30 cellular contexts compared by ENCODE assay signal in genomic region chr15:28914483-28915023, GRCh38. TPM values are rescaled to one million over a fixed set of nuclear protein-coding genes. Genes with fewer than 3 reads are reported as not detected.
DNase-seq lines count a peak whose midpoint lies in the region; ATAC-seq lines count a peak whose summit lies in the region.
"Had no signal": no experiment of that assay in that cellular context is flagged by ENCODE, and none has a peak within 500 bp of the region (broad histone marks: within the 10 kb centered on the region; RNA-seq: fewer than 3 reads in every experiment).

No MANE protein-coding gene starts in this region.

- H3K36me3 ChIP-seq in BLaER1 treated with 17β-estradiol and CSF1 and Interleukin-3, amounts not matched to agents 10 nM and 100 nM, result no peaks in the 10 kb centered on the region
- H3K36me3 ChIP-seq in neuronal stem cell (replicated peaks in 1 of 2; ENCODE audit: control insufficient read depth in 2 of 2, insufficient read depth in 2 of 2, low read length in 2 of 2), result peaks cover 6 to 12% of the 10 kb centered on the region in 2 donors
- H3K36me3 ChIP-seq: brain microvascular endothelial cell, pancreas, SJCRH30, upper lobe of left lung had no signal

- H4K20me1 ChIP-seq in BLaER1 treated with 17β-estradiol and CSF1 and Interleukin-3, amounts not matched to agents 10 nM and 100 nM, result peaks cover 0 to 71% (median 34%) of the 10 kb centered on the region in 11 experiments; a peak in 17 of 22 replicates

- H3K4me1 Mint-ChIP-seq in central memory CD8-positive, alpha-beta T cell, result no peaks in the 10 kb centered on the region

- no peaks in the 10 kb centered on the region for H3K9me3 Mint-ChIP-seq in central memory CD8-positive, alpha-beta T cell
- H3K9me3 Mint-ChIP-seq: activated CD4-positive, alpha-beta T cell treated with anti-CD3 and anti-CD28 coated beads, Interleukin-2, amount 10 ng/mL, durations not matched to agents 7 days and 5 days; CD4-positive, alpha-beta T cell; GM23338; HFFc6; neural crest cell; T-cell; WTC11 had no signal

- H3K27me3 Mint-ChIP-seq in central memory CD8-positive, alpha-beta T cell, result no peaks in the 10 kb centered on the region
- H3K27me3 Mint-ChIP-seq: activated CD4-positive, alpha-beta T cell treated with anti-CD3 and anti-CD28 coated beads, Interleukin-2, amount 10 ng/mL, durations not matched to agents 7 days and 5 days; CD4-positive, alpha-beta T cell; T-cell had no signal

- H2BK15ac ChIP-seq in neuronal stem cell (ENCODE audit: low read length), result no peak overlapping the region

- no peaks in the 10 kb centered on the region; a peak in 1 of 22 replicates for H3K9me3 ChIP-seq in BLaER1 treated with 17β-estradiol and CSF1 and Interleukin-3, amounts not matched to agents 10 nM and 100 nM (replicated peaks in 1 of 11)
- H3K9me3 ChIP-seq in neuronal stem cell (replicated peaks in 1 of 2; ENCODE audit: control insufficient read depth in 2 of 2, insufficient read depth in 1 of 2, low read depth in 1 of 2, low read length in 2 of 2), result peaks cover 0 to 3% of the 10 kb centered on the region in 2 donors
- H3K9me3 ChIP-seq: pancreas, SJCRH30, upper lobe of left lung had no signal

- peak overlapping the region in 8 of 11 experiments; percentile 28 to 55 (median 38); a peak in 14 of 22 replicates for H3K4me2 ChIP-seq in BLaER1 treated with 17β-estradiol and CSF1 and Interleukin-3, amounts not matched to agents 10 nM and 100 nM
- H3K4me2 ChIP-seq in neuronal stem cell (ENCODE audit: insufficient read depth, low read length, poor library complexity, severe bottlenecking), result no peak overlapping the region
- H3K4me2 ChIP-seq: GM23338 had no signal

- no peak overlapping the region for H4K8ac ChIP-seq in neuronal stem cell (ENCODE audit: low read depth, low read length)

- H2AK5ac ChIP-seq in neuronal stem cell (ENCODE audit: low read depth, low read length), result no peak overlapping the region

- no peak overlapping the region for H3K4me3 Mint-ChIP-seq in central memory CD8-positive, alpha-beta T cell
- H3K4me3 Mint-ChIP-seq: activated CD4-positive, alpha-beta T cell treated with anti-CD3 and anti-CD28 coated beads, Interleukin-2, amount 10 ng/mL, durations not matched to agents 7 days and 5 days; CD4-positive, alpha-beta T cell; GM23338; HFFc6; neural crest cell; T-cell; WTC11 had no signal

- no peaks in the 10 kb centered on the region for H3K36me3 Mint-ChIP-seq in central memory CD8-positive, alpha-beta T cell (ENCODE audit: insufficient read depth)
- H3K36me3 Mint-ChIP-seq: T-cell, WTC11 had no signal

- peak overlapping the region; percentile 35 for H2BK12ac ChIP-seq in neuronal stem cell (ENCODE audit: low read length)

- peak overlapping the region; percentile 68 for H2BK5ac ChIP-seq in neuronal stem cell (ENCODE audit: low read length)

- peaks cover 13% of the 10 kb centered on the region for H3K79me1 ChIP-seq in neuronal stem cell (ENCODE audit: low read depth, low read length)

- peak overlapping the region; percentile 26 for H3K27ac Mint-ChIP-seq in central memory CD8-positive, alpha-beta T cell (ENCODE audit: low read depth)
- H3K27ac Mint-ChIP-seq: activated CD4-positive, alpha-beta T cell treated with anti-CD3 and anti-CD28 coated beads, Interleukin-2, amount 10 ng/mL, durations not matched to agents 7 days and 5 days; CD4-positive, alpha-beta T cell; HFFc6; WTC11 had no signal

- H2AFZ ChIP-seq in neuronal stem cell (ENCODE audit: low read length), result no peak overlapping the region
- H2AFZ ChIP-seq: GM23338 had no signal

- no peak overlapping the region for H3K27ac ChIP-seq in BLaER1 treated with 17β-estradiol and CSF1 and Interleukin-3, amounts not matched to agents 10 nM and 100 nM
- no peak overlapping the region for H3K27ac ChIP-seq in neuronal stem cell (replicated peaks; ENCODE audit: low read length)
- H3K27ac ChIP-seq: brain microvascular endothelial cell, pancreas, SJCRH30, upper lobe of left lung had no signal

- peak overlapping the region; percentile 20 for H3K23ac ChIP-seq in neuronal stem cell (ENCODE audit: low read depth, low read length, poor library complexity)

- H4K91ac ChIP-seq in neuronal stem cell (ENCODE audit: low read depth, low read length, poor library complexity), result no peak overlapping the region

- ATAC-seq in central memory CD8-positive, alpha-beta T cell (replicated peaks; ENCODE audit: extremely low read depth, poor library complexity, severe bottlenecking), result no peak
- ATAC-seq: GM23338, T-cell, WTC11 had no signal

- peak overlapping the region; percentile 76 for H3K14ac ChIP-seq in neuronal stem cell (ENCODE audit: low read length)

- peak overlapping the region; percentile 74 for H3K18ac ChIP-seq in neuronal stem cell (ENCODE audit: low read length)

- H3K9ac ChIP-seq in BLaER1 treated with 17β-estradiol and CSF1 and Interleukin-3, amounts not matched to agents 10 nM and 100 nM, result no peak overlapping the region
- H3K9ac ChIP-seq in neuronal stem cell (ENCODE audit: low read depth, low read length, poor library complexity), result peak overlapping the region; percentile 60

- H2BK120ac ChIP-seq in neuronal stem cell (ENCODE audit: low read depth, low read length), result no peak overlapping the region

- H3K4ac ChIP-seq in neuronal stem cell (ENCODE audit: low read length), result no peak overlapping the region

- peaks cover 0 to 50% (median 29%) of the 10 kb centered on the region in 10 experiments; a peak in 16 of 20 replicates for H3K4me1 ChIP-seq in BLaER1 treated with 17β-estradiol and CSF1 and Interleukin-3, amounts not matched to agents 10 nM and 100 nM
- H3K4me1 ChIP-seq in neuronal stem cell (ENCODE audit: control insufficient read depth in 2 of 2, insufficient read depth in 1 of 2, low read depth in 1 of 2, low read length in 2 of 2), result peaks cover 19 to 25% of the 10 kb centered on the region in 2 donors
- H3K4me1 ChIP-seq: pancreas, SJCRH30, upper lobe of left lung had no signal

- no peak overlapping the region for H3K4me3 ChIP-seq in BLaER1 treated with 17β-estradiol and CSF1 and Interleukin-3, amounts not matched to agents 10 nM and 100 nM
- peak overlapping the region in 1 of 2 donors; percentile 69 for H3K4me3 ChIP-seq in neuronal stem cell (ENCODE audit: low read length in 2 of 2)
- H3K4me3 ChIP-seq: GM23338, pancreas, SJCRH30, upper lobe of left lung had no signal

- WGBS in neuronal stem cell (ENCODE audit: extremely low coverage in 2 of 2, insufficient read length in 2 of 2, insufficient replicate concordance in 1 of 2), 2 donors, result 100% methylated on average over 2 of the region's 18 CpGs; no CpG with 5 or more reads in 1 of the 2 donors

- no peaks in the 10 kb centered on the region; a peak in 1 of 22 replicates for H3K27me3 ChIP-seq in BLaER1 treated with 17β-estradiol and CSF1 and Interleukin-3, amounts not matched to agents 10 nM and 100 nM
- no peaks in the 10 kb centered on the region for H3K27me3 ChIP-seq in neuronal stem cell (ENCODE audit: control insufficient read depth in 3 of 3, insufficient read depth in 3 of 3, low read depth in 1 of 3, low read length in 3 of 3)
- H3K27me3 ChIP-seq: brain microvascular endothelial cell, pancreas, SJCRH30, upper lobe of left lung had no signal

- DNase-seq in NCI-H82 (lab: John Stamatoyannopoulos, UW) (peak; percentile 5), NCI-H82 treated with DMSO at 0.1 percent for 48 hours (lab: John Stamatoyannopoulos, UW; ENCODE audit: unreplicated experiment) (no peak), neuronal stem cell (ENCODE audit: low spot score) (no peak), SKM-1 treated with dmso at 0.1 percent for 144 hours (lab: John Stamatoyannopoulos, UW; ENCODE audit: unreplicated experiment) (no peak)
- no peak for DNase-seq in central memory CD8-positive, alpha-beta T cell (ENCODE audit: low spot score in 2 of 2)
- DNase-seq in activated CD4-positive, alpha-beta T cell treated with anti-CD3 and anti-CD28 coated beads for 4 hours, result no peak
- DNase-seq in central memory CD4-positive, alpha-beta T cell, result no peak
- DNase-seq: activated CD4-positive, alpha-beta T cell treated with anti-CD3 and anti-CD28 coated beads, Interleukin-2, amount 10 ng/mL, durations not matched to agents 7 days and 5 days; activated T-cell treated with anti-CD3 and anti-CD28 coated beads, Interleukin-2, amount 50 U/mL, for 1 hour; amniotic stem cell; brain microvascular endothelial cell; CD4-positive, alpha-beta T cell; HFFc6; hippocampal formation; mammary epithelial cell; MM.1S; NCI-H2029 treated with DMSO at 0.1 percent for 48 hours; NCI-H226; NCI-H526 treated with DMSO at 0.1 percent for 48 hours; retina; SJCRH30; small intestine; stimulated activated naive CD4-positive, alpha-beta T cell; T-cell; upper lobe of left lung had no signal

RNA-seq across cellular contexts. Expression of gene APBA2, which starts 28.8 kb away (rescaled TPM):
- polyA plus RNA-seq in neuronal stem cell (2013, experiment 1 of 2), result 30.6 TPM
- polyA plus RNA-seq in neuronal stem cell (2013, experiment 2 of 2), result 29.0 TPM
